ENCODE assay signal across 8 cellular contexts in the genomic region with DNA sequence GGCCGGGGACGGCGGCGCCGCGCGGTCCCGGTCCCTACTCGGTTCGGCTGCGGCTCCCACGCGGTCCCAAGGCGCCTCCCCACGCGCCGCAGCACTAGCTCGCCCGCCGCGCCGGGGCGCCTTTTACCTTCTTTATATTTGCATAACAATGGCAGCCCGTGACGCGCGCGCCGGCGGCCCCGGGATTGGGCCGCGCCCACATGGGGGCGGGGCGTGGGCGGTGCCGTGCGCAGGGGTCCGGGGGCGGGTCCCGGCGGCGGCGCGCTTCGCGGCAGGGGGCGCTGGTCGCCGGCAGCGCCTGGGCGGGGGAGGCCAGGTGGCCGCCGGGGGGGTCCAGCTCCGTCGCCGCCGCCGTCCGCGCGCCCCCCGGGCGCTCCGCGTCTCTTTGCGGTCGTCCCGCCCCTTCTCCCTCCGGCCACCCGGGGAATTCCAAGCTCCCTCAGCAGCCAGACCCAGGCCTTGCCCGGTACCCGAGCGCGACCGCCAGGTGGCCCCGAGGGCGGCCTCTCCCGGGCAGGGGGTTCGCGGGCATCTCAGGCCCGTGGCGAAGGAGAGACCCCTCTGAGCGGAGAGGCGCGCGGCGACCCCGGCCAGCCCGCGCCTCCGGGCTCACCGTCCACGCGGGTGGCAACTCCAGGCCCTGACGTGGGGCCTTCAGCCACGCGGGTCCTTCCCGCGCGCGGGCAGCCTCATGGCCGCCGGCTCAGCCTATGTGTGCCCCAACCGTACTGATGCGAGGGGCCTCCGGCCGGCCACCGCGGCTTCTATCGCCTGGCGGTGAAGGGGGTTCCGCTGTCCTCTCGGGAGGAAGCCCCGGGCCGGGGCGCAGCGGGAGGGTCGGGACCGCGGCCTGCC. TPM values are rescaled to one million over a fixed set of nuclear protein-coding genes. Genes with fewer than 3 reads are reported as not detected.
DNase-seq lines count a peak whose midpoint lies in the region; ATAC-seq and TF ChIP-seq lines count a peak whose summit lies in the region.

Gene NRARP (minus strand): TSS at position 96 of the 855 bp plus-strand sequence. CDS start 343 bp downstream, outside the sequence.

- H3K9me3 Mint-ChIP-seq in activated T-cell treated with anti-CD3 and anti-CD28 coated beads, Interleukin-2, amount 50 U/mL, for 72 hours = no peaks in the 10 kb centered on the region
- no peaks in the 10 kb centered on the region for H3K9me3 Mint-ChIP-seq in natural killer cell treated with Interleukin-12 subunit alpha and Interleukin-12 subunit beta and Interleukin-15 and Interleukin-18, amount 100 ng/mL, for 72 hours

- ATAC-seq in GM21381 (IDR thresholded peaks at IDR 0.05; ENCODE audit: unreplicated experiment) = peak; percentile 69
- peak; percentile 78 to 82 for ATAC-seq in activated T-cell treated with anti-CD3 and anti-CD28 coated beads, Interleukin-2, amount 50 U/mL, for 72 hours (replicated peaks in 1 of 2)
- peak; percentile 89 to 94 for ATAC-seq in natural killer cell treated with Interleukin-12 subunit alpha and Interleukin-12 subunit beta and Interleukin-15 and Interleukin-18, amount 100 ng/mL, for 72 hours

- H3K9ac ChIP-seq in HUES64 (ENCODE audit: low read depth, low read length) = peak within 1 kb of the TSS; percentile 84

- DNase-seq in D341Med (ENCODE audit: low spot score) (peak; percentile 99), Peyer's patch (peak; percentile 92 to 97 (median 95)), fibroblast of mammary gland (ENCODE audit: low read depth) (peak; percentile 54)
- DNase-seq in activated T-cell treated with anti-CD3 and anti-CD28 coated beads, Interleukin-2, amount 50 U/mL, for 72 hours = peak; percentile 93 to 97
- DNase-seq in natural killer cell treated with Interleukin-12 subunit alpha and Interleukin-12 subunit beta and Interleukin-15 and Interleukin-18, amount 100 ng/mL, for 72 hours (ENCODE audit: low spot score) = peak; percentile 94
- peak; percentile 82 to 93 (median 91) for DNase-seq in stimulated activated naive CD4-positive, alpha-beta T cell (lab: John Stamatoyannopoulos, UW)

- H3K27me3 Mint-ChIP-seq in activated T-cell treated with anti-CD3 and anti-CD28 coated beads, Interleukin-2, amount 50 U/mL, for 72 hours (ENCODE audit: low read depth) = peaks cover 26% of the 10 kb centered on the region
- H3K27me3 Mint-ChIP-seq in natural killer cell treated with Interleukin-12 subunit alpha and Interleukin-12 subunit beta and Interleukin-15 and Interleukin-18, amount 100 ng/mL, for 72 hours = peaks cover 0 to 6% of the 10 kb centered on the region in 2 donors

- H3K4me3 ChIP-seq in HUES64 (ENCODE audit: low read length) (peak within 1 kb of the TSS; percentile 93), Peyer's patch (peak within 1 kb of the TSS; percentile 33 to 65 (median 58)), fibroblast of mammary gland (ENCODE audit: control insufficient read depth, low read depth, low read length) (peak within 1 kb of the TSS; percentile 21)

- TF ChIP-seq CTCF in Peyer's patch (IDR thresholded peaks at IDR 0.05) = peak; percentile 2 to 72 (median 54)
- no peak for TF ChIP-seq CTCF in fibroblast of mammary gland (conservative IDR thresholded peaks at IDR 0.05; ENCODE audit: control insufficient read depth, insufficient read depth, low read depth, low read length)

- H3K9me3 ChIP-seq in HUES64 (ENCODE audit: insufficient read depth, low read depth, low read length) (no peaks in the 10 kb centered on the region), Peyer's patch (no peaks in the 10 kb centered on the region)

- H3K27ac Mint-ChIP-seq in activated T-cell treated with anti-CD3 and anti-CD28 coated beads, Interleukin-2, amount 50 U/mL, for 72 hours = no peak within 1 kb of the TSS
- no peak within 1 kb of the TSS for H3K27ac Mint-ChIP-seq in natural killer cell treated with Interleukin-12 subunit alpha and Interleukin-12 subunit beta and Interleukin-15 and Interleukin-18, amount 100 ng/mL, for 72 hours

- TF ChIP-seq POLR2A in Peyer's patch (IDR thresholded peaks at IDR 0.05) = peak; percentile 86 to 89

- H3K4me1 ChIP-seq in HUES64 (ENCODE audit: insufficient read depth, low read length) (peaks cover 46% of the 10 kb centered on the region), Peyer's patch (peaks cover 14 to 72% (median 26%) of the 10 kb centered on the region in 4 donors)

- WGBS in HUES64 = 1% methylated on average over 121 of the region's 121 CpGs

- H3K27ac ChIP-seq in HUES64 (ENCODE audit: low read depth, low read length) (peak within 1 kb of the TSS; percentile 86; the same call in 1 of the 2 replicates), Peyer's patch (peak within 1 kb of the TSS; percentile 73 to 99 (median 90))

- H3K4me3 Mint-ChIP-seq in activated T-cell treated with anti-CD3 and anti-CD28 coated beads, Interleukin-2, amount 50 U/mL, for 72 hours = peak within 1 kb of the TSS; percentile 87 to 91
- peak within 1 kb of the TSS; percentile 52 for H3K4me3 Mint-ChIP-seq in natural killer cell treated with Interleukin-12 subunit alpha and Interleukin-12 subunit beta and Interleukin-15 and Interleukin-18, amount 100 ng/mL, for 72 hours

- peaks cover 11% of the 10 kb centered on the region for H3K4me1 Mint-ChIP-seq in activated T-cell treated with anti-CD3 and anti-CD28 coated beads, Interleukin-2, amount 50 U/mL, for 72 hours (ENCODE audit: low read depth)
- peaks cover 0 to 8% of the 10 kb centered on the region in 2 donors for H3K4me1 Mint-ChIP-seq in natural killer cell treated with Interleukin-12 subunit alpha and Interleukin-12 subunit beta and Interleukin-15 and Interleukin-18, amount 100 ng/mL, for 72 hours (ENCODE audit: low read depth in 2 of 2)

- H3K36me3 Mint-ChIP-seq in activated T-cell treated with anti-CD3 and anti-CD28 coated beads, Interleukin-2, amount 50 U/mL, for 72 hours (ENCODE audit: insufficient read depth in 2 of 2) = no peaks in the 10 kb centered on the region
- H3K36me3 Mint-ChIP-seq in natural killer cell treated with Interleukin-12 subunit alpha and Interleukin-12 subunit beta and Interleukin-15 and Interleukin-18, amount 100 ng/mL, for 72 hours = no peaks in the 10 kb centered on the region

- H3K36me3 ChIP-seq in HUES64 (ENCODE audit: insufficient read depth, low read length) (no peaks in the 10 kb centered on the region), Peyer's patch (no peaks in the 10 kb centered on the region)

- H3K27me3 ChIP-seq in HUES64 (ENCODE audit: insufficient read depth, low read length) (peaks cover 20% of the 10 kb centered on the region), Peyer's patch (no peaks in the 10 kb centered on the region)

RNA-seq across cellular contexts. Expression of gene NRARP, which starts in this region (rescaled TPM):
- 15.5 TPM for polyA plus RNA-seq in HUES64 (2013, experiment 1 of 2)
- polyA plus RNA-seq in HUES64 (2013, experiment 2 of 2) = 20.7 TPM
- total RNA-seq in Peyer's patch = 10 to 100 TPM; 35.3 to 56.1 (median 43.8) TPM
- total RNA-seq in activated T-cell treated with anti-CD3 and anti-CD28 coated beads, Interleukin-2, amount 50 U/mL, for 72 hours = 1 to 10 TPM; 1.6 to 2.0 TPM
- 1 to 10 TPM in 1 of 2 donors, under 1 TPM in 1; 0.88 to 2.6 TPM for total RNA-seq in natural killer cell treated with Interleukin-12 subunit alpha and Interleukin-12 subunit beta and Interleukin-15 and Interleukin-18, amount 100 ng/mL, for 72 hours

Comparison
In these comparisons a context has a peak if more than half of its experiments do, and no peak if none do; other contexts are left out.
1. Peak in every context shown above with its lines: DNase-seq, ATAC-seq, H3K4me3 ChIP-seq and H3K27ac ChIP-seq.
2. RNA of gene NRARP (total RNA-seq): 35.3 to 56.1 TPM in Peyer's patch; 0.88 to 2.6 TPM in natural killer cell treated with Interleukin-12 subunit alpha and Interleukin-12 subunit beta and Interleukin-15 and Interleukin-18, amount 100 ng/mL, for 72 hours and 1.6 to 2.0 TPM in activated T-cell treated with anti-CD3 and anti-CD28 coated beads, Interleukin-2, amount 50 U/mL, for 72 hours; every median in the first group is over 10 times any median in the second.
3. H3K4me3 ChIP-seq: peak in every context shown above with its lines; median percentile 93 in HUES64; 58 in Peyer's patch; 21 in fibroblast of mammary gland.